8 cellular contexts compared by ENCODE assay signal in the genomic region with DNA sequence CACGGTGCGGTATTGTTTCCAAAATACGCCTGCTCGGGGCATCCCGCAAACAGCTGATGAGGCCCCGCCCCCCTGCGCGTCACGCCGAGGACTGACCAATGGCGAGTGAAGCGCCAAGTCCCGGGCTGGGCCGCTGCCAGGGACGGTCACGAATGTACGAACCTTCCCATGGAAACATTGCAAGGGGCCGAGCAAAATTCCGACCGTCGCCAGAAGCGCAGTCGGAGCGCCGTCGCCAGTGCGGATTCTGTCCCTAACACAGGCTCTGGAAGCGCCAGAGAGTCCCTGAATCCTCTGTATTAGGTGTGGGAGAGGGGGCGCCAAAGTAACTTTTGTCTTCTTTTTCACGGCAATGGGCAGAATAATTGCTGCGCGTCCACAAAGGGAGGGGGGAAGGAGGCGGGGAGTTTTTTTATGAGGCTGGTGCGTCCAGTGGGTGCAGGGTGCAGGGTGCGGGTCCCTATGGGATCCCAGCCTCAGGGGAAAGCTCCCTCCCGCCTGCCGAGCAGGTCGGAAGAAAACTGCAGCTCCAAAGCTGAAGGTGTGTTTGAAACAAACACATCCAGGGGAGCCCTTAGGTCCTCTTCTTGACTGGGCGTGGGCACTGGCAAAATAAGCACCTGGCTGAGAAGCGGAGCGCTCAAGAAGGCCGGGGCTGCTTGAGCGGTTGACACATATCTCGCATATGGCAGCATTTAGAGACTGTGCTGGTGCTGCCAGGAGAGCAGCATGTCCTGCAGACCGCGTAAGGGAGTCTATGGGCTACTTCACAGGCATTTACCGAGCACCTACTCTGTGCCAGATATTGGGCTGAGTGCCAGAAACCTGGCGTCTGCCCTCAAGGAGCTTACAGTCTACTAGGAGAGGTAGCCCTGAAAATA. TPM values are rescaled to one million over a fixed set of nuclear protein-coding genes. Genes with fewer than 3 reads are reported as not detected.
DNase-seq lines count a peak whose midpoint lies in the region; ATAC-seq and TF ChIP-seq lines count a peak whose summit lies in the region.

Gene BMF, minus strand, starts transcription at position 25 of the 881 bp plus-strand sequence. CDS start 2,793 bp downstream, outside the sequence.

- no TSS peak for BruUV-seq in PC-3 (replicated peaks; lab: Mats Ljungman, UMichigan)

- CTCF ChIA-PET in PC-3 (lab: Charles Lee): interaction anchor here (0.5 to 1.4 kb wide), 4 partner anchors 9 to 64 kb away, joined by 3 to 8 read pairs (median 5); no protein-coding TSS in a partner anchor

- DNase-seq in DMS153 (lab: John Stamatoyannopoulos, UW): peak; percentile 88
- DNase-seq in Jurkat, Clone E6-1 (ENCODE audit: low read depth, low spot score): peak; percentile 97
- peak; percentile 100 for DNase-seq in PC-3
- peak; percentile 98 for DNase-seq in activated T-cell treated with anti-CD3 and anti-CD28 coated beads, Interleukin-2, amount 50 U/mL, for 1 hour
- peak; percentile 100 for DNase-seq in esophagus muscularis mucosa (ENCODE audit: extremely low spot score)
- peak; percentile 97 for DNase-seq in stimulated activated CD8-positive, alpha-beta memory T cell treated with anti-CD3 and anti-CD28 coated beads, Interleukin-7, amount 100 ng/mL, for 24 hours (ENCODE audit: low read depth)

- TF ChIP-seq CTCF in PC-3 (conservative IDR thresholded peaks at IDR 0.05; ENCODE audit: low read depth, low read length) (peak; percentile 68), esophagus muscularis mucosa (IDR thresholded peaks at IDR 0.05) (peak; percentile 25 to 39 (median 25))

- intact Hi-C loops in PC-3 (cut with micrococcal nuclease) (loop anchor here (1.0 to 5.0 kb wide), 7 partner anchors 42 to 322 kb away; partner anchors contain the start of gene BUB1B), esophagus muscularis mucosa (cut with DNase I) (loop anchor here (5.0 kb wide), 1 partner anchor 53 kb away; the partner anchor contains the start of gene BUB1B)

- ATAC-seq in GM21619 (IDR thresholded peaks at IDR 0.05; ENCODE audit: unreplicated experiment): peak; percentile 45
- ATAC-seq in PC-3: peak; percentile 75

- H3K79me2 ChIP-seq in PC-3 (ENCODE audit: low read length): no peaks in the 10 kb centered on the region

- no peaks in the 10 kb centered on the region for H3K9me2 ChIP-seq in PC-3 (replicated peaks; ENCODE audit: low read length)

- H3F3A ChIP-seq in PC-3 (ENCODE audit: low read length, unreplicated experiment): peaks cover 8% of the 10 kb centered on the region

- peaks cover 48% of the 10 kb centered on the region for H3K4me1 ChIP-seq in PC-3 (ENCODE audit: insufficient read depth, low read length)
- H3K4me1 ChIP-seq in esophagus muscularis mucosa: peaks cover 38 to 51% (median 50%) of the 10 kb centered on the region in 4 donors
- peaks cover 30 to 46% of the 10 kb centered on the region in 2 donors for H3K4me1 ChIP-seq in muscle layer of duodenum (ENCODE audit: control insufficient read depth in 1 of 2, insufficient read depth in 2 of 2, low read length in 2 of 2)

- H3K9me3 ChIP-seq in PC-3 (ENCODE audit: low read length) (no peaks in the 10 kb centered on the region), esophagus muscularis mucosa (no peaks in the 10 kb centered on the region), muscle layer of duodenum (ENCODE audit: control insufficient read depth in 1 of 2, low read length in 2 of 2) (no peaks in the 10 kb centered on the region)

- 5% methylated on average over 28 of the region's 48 CpGs for WGBS in esophagus muscularis mucosa

- H2AFZ ChIP-seq in PC-3 (ENCODE audit: low read length): peak within 1 kb of the TSS; percentile 83

- POLR2A ChIA-PET in PC-3 (lab: Charles Lee; ENCODE audit: unreplicated experiment): no interaction called here

- peak within 1 kb of the TSS; percentile 99 for H3K4me2 ChIP-seq in PC-3 (ENCODE audit: low read length)

- H4K20me1 ChIP-seq in PC-3 (ENCODE audit: low read length): no peaks in the 10 kb centered on the region

- H3K36me3 ChIP-seq in PC-3 (ENCODE audit: low read depth, low read length) (no peaks in the 10 kb centered on the region), esophagus muscularis mucosa (no peaks in the 10 kb centered on the region), muscle layer of duodenum (ENCODE audit: control insufficient read depth in 1 of 2, insufficient read depth in 2 of 2, low read length in 2 of 2) (no peaks in the 10 kb centered on the region)

- TF ChIP-seq POLR2A in esophagus muscularis mucosa (IDR thresholded peaks at IDR 0.05; ENCODE audit: low read depth): peak; percentile 50

- H3K27ac ChIP-seq in PC-3 (ENCODE audit: low read length) (peak within 1 kb of the TSS; percentile 50), esophagus muscularis mucosa (replicated peaks in 1 of 4) (peak within 1 kb of the TSS; percentile 87 to 94 (median 92)), muscle layer of duodenum (ENCODE audit: low read length) (peak within 1 kb of the TSS; percentile 39)

- H3K27me3 ChIP-seq in PC-3 (ENCODE audit: low read length) (no peaks in the 10 kb centered on the region), esophagus muscularis mucosa (no peaks in the 10 kb centered on the region), muscle layer of duodenum (ENCODE audit: low read depth, low read length) (no peaks in the 10 kb centered on the region)

- H3K4me3 ChIP-seq in Jurkat, Clone E6-1 (ENCODE audit: low read length): peak within 1 kb of the TSS; percentile 62
- H3K4me3 ChIP-seq in PC-3 (ENCODE audit: low read length): peak within 1 kb of the TSS; percentile 82
- H3K4me3 ChIP-seq in esophagus muscularis mucosa: peak within 1 kb of the TSS; percentile 71 to 98 (median 84)
- H3K4me3 ChIP-seq in muscle layer of duodenum (ENCODE audit: low read depth in 1 of 2, low read length in 2 of 2): peak within 1 kb of the TSS; percentile 71 to 76

- TF ChIP-seq EP300 in esophagus muscularis mucosa (IDR thresholded peaks at IDR 0.05): no peak

- peak within 1 kb of the TSS; percentile 64 for H3K9ac ChIP-seq in PC-3 (ENCODE audit: low read length)

RNA-seq across cellular contexts. Expression of gene BMF, which starts in this region (rescaled TPM):
- polyA plus RNA-seq in Jurkat, Clone E6-1 (2012; ENCODE audit: insufficient read depth, insufficient read length): 4.5 TPM
- 0.95 and 5.2 TPM in 2 replicates for total RNA-seq in PC-3 (2014; rRNA removed)
- 1 to 10 TPM; 4.6 to 8.3 (median 6.3) TPM for total RNA-seq in esophagus muscularis mucosa

Comparison
In these comparisons a context has a peak if more than half of its experiments do, and no peak if none do; other contexts are left out.
1. Peak in every context shown above with its lines: DNase-seq, ATAC-seq, H3K4me3 ChIP-seq and H3K27ac ChIP-seq.
2. H3K27ac ChIP-seq: peak in every context shown above with its lines; median percentile 92 in esophagus muscularis mucosa; 50 in PC-3; 39 in muscle layer of duodenum.